Comparison of ENCODE assay signal across 18 cellular contexts in the genomic region with DNA sequence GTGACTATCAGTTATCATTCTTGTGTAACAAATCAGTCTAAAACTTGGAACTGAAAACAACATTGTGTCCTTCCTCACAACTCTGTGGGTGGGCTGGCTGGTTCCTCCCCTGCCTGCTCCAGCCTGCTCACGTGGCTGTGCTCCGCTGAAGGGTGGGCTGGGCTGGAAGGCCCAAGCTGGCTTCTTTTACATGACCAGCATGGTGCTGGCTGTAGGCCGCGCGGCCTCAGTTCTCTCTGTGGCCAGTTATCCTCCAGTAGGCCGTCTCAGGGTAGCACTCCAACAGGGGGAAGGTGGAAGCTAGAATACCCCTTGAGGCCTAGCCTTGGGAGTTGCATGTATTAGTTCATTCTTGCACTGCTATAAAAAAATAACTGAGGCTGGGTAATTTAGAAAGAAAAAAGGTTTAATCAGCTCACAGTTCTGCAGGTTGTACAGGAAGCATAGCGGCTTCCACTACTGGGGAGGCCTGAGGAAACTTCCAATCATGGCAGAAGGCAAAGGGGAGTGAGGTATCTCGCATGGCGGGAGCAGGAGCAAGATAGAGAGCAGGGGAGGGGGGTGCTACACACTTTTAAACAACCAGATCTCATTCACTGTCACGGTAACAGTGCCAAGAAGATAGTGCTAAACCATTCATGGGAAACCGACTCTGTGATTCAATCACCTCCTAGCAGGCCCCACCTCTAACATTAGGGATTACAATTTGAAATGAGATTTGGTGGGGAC. TPM values are rescaled to one million over a fixed set of nuclear protein-coding genes. Genes with fewer than 3 reads are reported as not detected.
DNase-seq lines count a peak whose midpoint lies in the region; ATAC-seq, FAIRE-seq and TF ChIP-seq lines count a peak whose summit lies in the region.
"Had no signal": no experiment of that assay in that cellular context is flagged by ENCODE, and none has a peak within 500 bp of the region (broad histone marks: within the 10 kb centered on the region; RNA-seq: fewer than 3 reads in every experiment).

No MANE protein-coding gene starts in this region.

- peaks cover 20% of the 10 kb centered on the region for H3K4me1 ChIP-seq in SJSA1 (replicated peaks)
- H3K4me1 ChIP-seq in kidney (ENCODE audit: control insufficient read depth in 1 of 2, insufficient read depth in 1 of 2, low read depth in 1 of 2, low read length in 2 of 2), result no peaks in the 10 kb centered on the region
- H3K4me1 ChIP-seq: pancreas had no signal

- no peak overlapping the region for H3K4me3 Mint-ChIP-seq in stimulated activated effector memory CD8-positive, alpha-beta T cell treated with anti-CD3 and anti-CD28 coated beads, Interleukin-12 subunit alpha, Interleukin-12 subunit beta, amount 100 ng/mL, for 72 hours
- H3K4me3 Mint-ChIP-seq: activated CD4-positive, alpha-beta T cell treated with anti-CD3 and anti-CD28 coated beads for 36 hours; CD4-positive, CD25-positive, alpha-beta regulatory T cell; effector memory CD8-positive, alpha-beta T cell had no signal

- H3K27ac ChIP-seq in SJSA1, result peak overlapping the region; percentile 40; the same call in 1 of the 2 replicates
- no peak overlapping the region for H3K27ac ChIP-seq in kidney (ENCODE audit: low read depth in 2 of 2, low read length in 2 of 2)
- H3K27ac ChIP-seq: pancreas, right atrium auricular region had no signal

- no peak overlapping the region for H3K9ac ChIP-seq in kidney (ENCODE audit: low read length in 2 of 2)

- DNase-seq in H7 (peak; percentile 71), SJSA1 (ENCODE audit: low read depth in 1 of 2, low spot score in 2 of 2) (peak in 1 of 2 experiments; percentile 36), kidney (peak; percentile 39), NCI-H510A (lab: John Stamatoyannopoulos, UW) (no peak), COLO829 (ENCODE audit: low spot score) (no peak)
- DNase-seq in stimulated activated effector memory CD8-positive, alpha-beta T cell treated with anti-CD3 and anti-CD28 coated beads, Interleukin-12 subunit alpha, Interleukin-12 subunit beta, amount 100 ng/mL, for 72 hours (ENCODE audit: low spot score in 2 of 2), result no peak
- DNase-seq: CD4-positive, CD25-positive, alpha-beta regulatory T cell; effector memory CD8-positive, alpha-beta T cell; esophagus squamous epithelium; KG1; NCI-H187; pancreas; SHP77 treated with DMSO at 0.1 percent for 48 hours; T-helper 1 cell had no signal

- intact Hi-C loops in kidney (cut with DNase I), result no loop called here

- no peak for FAIRE-seq in kidney (lab: Jason Lieb, UNC)
- FAIRE-seq: pancreas had no signal

- H3K27ac Mint-ChIP-seq in stimulated activated effector memory CD8-positive, alpha-beta T cell treated with anti-CD3 and anti-CD28 coated beads, Interleukin-12 subunit alpha, Interleukin-12 subunit beta, amount 100 ng/mL, for 72 hours, result peak overlapping the region; percentile 88
- H3K27ac Mint-ChIP-seq: activated CD4-positive, alpha-beta T cell treated with anti-CD3 and anti-CD28 coated beads for 36 hours; CD4-positive, CD25-positive, alpha-beta regulatory T cell had no signal

- H3K9me3 Mint-ChIP-seq in stimulated activated effector memory CD8-positive, alpha-beta T cell treated with anti-CD3 and anti-CD28 coated beads, Interleukin-12 subunit alpha, Interleukin-12 subunit beta, amount 100 ng/mL, for 72 hours, result no peaks in the 10 kb centered on the region
- H3K9me3 Mint-ChIP-seq: CD4-positive, CD25-positive, alpha-beta regulatory T cell; effector memory CD8-positive, alpha-beta T cell had no signal

- no peak for TF ChIP-seq CTCF in kidney (IDR thresholded peaks at IDR 0.05; ENCODE audit: borderline replicate concordance, extremely low read depth, insufficient read depth)

- H3K4me3 ChIP-seq in H7 (ENCODE audit: insufficient read depth, low read depth, low read length) (no peak overlapping the region), SJSA1 (no peak overlapping the region), kidney (ENCODE audit: low read length in 2 of 2) (no peak overlapping the region)
- H3K4me3 ChIP-seq: esophagus squamous epithelium, pancreas, right atrium auricular region had no signal

- H3K4me1 Mint-ChIP-seq in stimulated activated effector memory CD8-positive, alpha-beta T cell treated with anti-CD3 and anti-CD28 coated beads, Interleukin-12 subunit alpha, Interleukin-12 subunit beta, amount 100 ng/mL, for 72 hours, result peaks cover 26% of the 10 kb centered on the region
- H3K4me1 Mint-ChIP-seq: CD4-positive, CD25-positive, alpha-beta regulatory T cell had no signal

- no peak for ATAC-seq in stimulated activated effector memory CD8-positive, alpha-beta T cell treated with anti-CD3 and anti-CD28 coated beads, Interleukin-12 subunit alpha, Interleukin-12 subunit beta, amount 100 ng/mL, for 72 hours
- ATAC-seq in GM18861 (IDR thresholded peaks at IDR 0.05; ENCODE audit: unreplicated experiment), result no peak
- ATAC-seq: activated CD4-positive, alpha-beta T cell treated with anti-CD3 and anti-CD28 coated beads for 36 hours; effector memory CD8-positive, alpha-beta T cell had no signal

- H3K9me3 ChIP-seq in SJSA1 (replicated peaks) (no peaks in the 10 kb centered on the region), kidney (ENCODE audit: control insufficient read depth in 1 of 2, low read length in 2 of 2) (no peaks in the 10 kb centered on the region)
- H3K9me3 ChIP-seq: esophagus squamous epithelium, pancreas, right atrium auricular region had no signal

- H3K36me3 ChIP-seq in H7 (replicated peaks; ENCODE audit: control insufficient read depth, insufficient read depth, low read length) (no peaks in the 10 kb centered on the region), SJSA1 (no peaks in the 10 kb centered on the region), kidney (ENCODE audit: control insufficient read depth in 1 of 2, insufficient read depth in 2 of 2, low read length in 2 of 2) (no peaks in the 10 kb centered on the region)
- H3K36me3 ChIP-seq: esophagus squamous epithelium, pancreas, right atrium auricular region had no signal

- H3K27me3 ChIP-seq in H7 (ENCODE audit: control insufficient read depth, insufficient read depth, low read length), result no peaks in the 10 kb centered on the region
- H3K27me3 ChIP-seq in SJSA1 (replicated peaks), result no peaks in the 10 kb centered on the region
- H3K27me3 ChIP-seq: esophagus squamous epithelium, pancreas, right atrium auricular region had no signal

- H3K36me3 Mint-ChIP-seq in stimulated activated effector memory CD8-positive, alpha-beta T cell treated with anti-CD3 and anti-CD28 coated beads, Interleukin-12 subunit alpha, Interleukin-12 subunit beta, amount 100 ng/mL, for 72 hours, result peaks cover 7% of the 10 kb centered on the region
- H3K36me3 Mint-ChIP-seq: CD4-positive, CD25-positive, alpha-beta regulatory T cell had no signal

RNA-seq across cellular contexts. Expression of gene ADAMTS14, which starts 11.5 kb away (rescaled TPM):
- total RNA-seq in H7 (2014; rRNA removed; shearing (Covaris generic)), result 1.1 and 2.4 TPM in 2 replicates
- total RNA-seq in SJSA1 (2014; rRNA removed; shearing (Covaris generic)), result 0.66 and 1.2 TPM in 2 replicates
- total RNA-seq in kidney, result 0.47 TPM
- polyA plus RNA-seq in kidney (ENCODE audit: insufficient read depth, low read depth, low replicate concordance), result not detected
- total RNA-seq: activated CD4-positive, alpha-beta T cell treated with anti-CD3 and anti-CD28 coated beads for 36 hours; CD4-positive, CD25-positive, alpha-beta regulatory T cell; right atrium auricular region; subcutaneous adipose tissue had no signal
- polyA plus RNA-seq: CD4-positive, CD25-positive, alpha-beta regulatory T cell had no signal

Comparison
In these comparisons a context has a peak if more than half of its experiments do, and no peak if none do; other contexts are left out.
1. DNase-seq: peak in H7 (single experiment) and kidney (single experiment); none in stimulated activated effector memory CD8-positive, alpha-beta T cell treated with anti-CD3 and anti-CD28 coated beads, Interleukin-12 subunit alpha, Interleukin-12 subunit beta, amount 100 ng/mL, for 72 hours (0 of 2), NCI-H510A (single experiment) and COLO829 (single experiment).